25 cellular contexts compared by ENCODE assay signal in genomic region chr4:137923494-137923893, GRCh38.
DNase-seq lines count a peak whose midpoint lies in the region; ATAC-seq and TF ChIP-seq lines count a peak whose summit lies in the region.
"Had no signal": no experiment of that assay in that cellular context is flagged by ENCODE, and none has a peak within 500 bp of the region (broad histone marks: within the 10 kb centered on the region; RNA-seq: fewer than 3 reads in every experiment).

No MANE protein-coding gene starts in this region.

- TF ChIP-seq CTCF in OCI-LY3 (IDR thresholded peaks at IDR 0.05; ENCODE audit: low read depth, low read length) (no peak), Caco-2 (IDR thresholded peaks at IDR 0.05; ENCODE audit: insufficient read depth in 1 of 2, low read depth in 1 of 2, low read length in 1 of 2, severe bottlenecking in 1 of 2, unreplicated experiment in 1 of 2) (no peak)

- CTCF ChIA-PET in Caco-2 (lab: Charles Lee), result no interaction called here

- POLR2A ChIA-PET in Caco-2 (lab: Charles Lee), result no interaction called here

- peak overlapping the region; percentile 12; the same call in 1 of the 2 replicates for H2AFZ ChIP-seq in OCI-LY3 (ENCODE audit: low read depth, low read length)

- no peak overlapping the region for H3K27ac Mint-ChIP-seq in Caco-2 (ENCODE audit: unreplicated experiment)
- H3K27ac Mint-ChIP-seq: IgD-negative memory B cell; natural killer cell; T-helper 1 cell treated with Interleukin-12 subunit alpha and Interleukin-12 subunit beta and Interleukin-4 antibody, amounts not matched to agents 30 μg/mL and 1 μg/mL, for 36 hours had no signal

- no peaks in the 10 kb centered on the region for H3K36me3 Mint-ChIP-seq in Caco-2 (ENCODE audit: insufficient read depth, unreplicated experiment)
- H3K36me3 Mint-ChIP-seq: IgD-negative memory B cell, natural killer cell had no signal

- no peaks in the 10 kb centered on the region for H3K4me1 Mint-ChIP-seq in Caco-2 (ENCODE audit: low read depth, unreplicated experiment)
- H3K4me1 Mint-ChIP-seq: natural killer cell had no signal

- ATAC-seq in GM18502 (IDR thresholded peaks at IDR 0.05; ENCODE audit: poor library complexity, unreplicated experiment) (peak; percentile 73), GM19463 (IDR thresholded peaks at IDR 0.05; ENCODE audit: unreplicated experiment) (peak; percentile 52), HG03175 (IDR thresholded peaks at IDR 0.05; ENCODE audit: unreplicated experiment) (peak; percentile 74), aorta (ENCODE audit: low FRiP score) (no peak)
- ATAC-seq: natural killer cell, pancreas, sciatic nerve had no signal

- no TSS peak for BruUV-seq in Caco-2 (replicated peaks; lab: Mats Ljungman, UMichigan)

- no peak overlapping the region for H3K27ac ChIP-seq in OCI-LY3 (ENCODE audit: low read length)
- H3K27ac ChIP-seq in aorta (ENCODE audit: low read depth in 1 of 2, low read length in 2 of 2), result no peak overlapping the region
- H3K27ac ChIP-seq: BLaER1 treated with 17β-estradiol and CSF1 and Interleukin-3, amounts not matched to agents 10 nM and 100 nM; colonic mucosa; pancreas; Peyer's patch; SJSA1; WERI-Rb-1 had no signal

- WGBS in aorta, 2 donors, result 84 to 90% methylated on average over 3 of the region's 3 CpGs

- H3K4me1 ChIP-seq in OCI-LY3 (ENCODE audit: low read length), result no peaks in the 10 kb centered on the region
- H3K4me1 ChIP-seq in Caco-2, result no peaks in the 10 kb centered on the region
- no peaks in the 10 kb centered on the region for H3K4me1 ChIP-seq in aorta (ENCODE audit: control insufficient read depth in 1 of 2, insufficient read depth in 2 of 2, low read length in 2 of 2)
- H3K4me1 ChIP-seq: BLaER1 treated with 17β-estradiol and CSF1 and Interleukin-3, amounts not matched to agents 10 nM and 100 nM; colonic mucosa; pancreas; Peyer's patch; SJSA1 had no signal

- H3K9me3 ChIP-seq in OCI-LY3 (ENCODE audit: insufficient read depth, low read length), result no peaks in the 10 kb centered on the region
- no peaks in the 10 kb centered on the region for H3K9me3 ChIP-seq in Caco-2
- no peaks in the 10 kb centered on the region for H3K9me3 ChIP-seq in aorta (ENCODE audit: control insufficient read depth, low read length)
- H3K9me3 ChIP-seq: colonic mucosa, pancreas, Peyer's patch, SJSA1 had no signal

- H4K20me1 ChIP-seq in OCI-LY3 (ENCODE audit: insufficient read depth, low read length), result no peaks in the 10 kb centered on the region
- H4K20me1 ChIP-seq: BLaER1 treated with 17β-estradiol and CSF1 and Interleukin-3, amounts not matched to agents 10 nM and 100 nM had no signal

- no peaks in the 10 kb centered on the region for H3K79me2 ChIP-seq in OCI-LY3 (ENCODE audit: low read length)

- H3K4me2 ChIP-seq in OCI-LY3 (ENCODE audit: low read length), result no peak overlapping the region
- H3K4me2 ChIP-seq: BLaER1 treated with 17β-estradiol and CSF1 and Interleukin-3, amounts not matched to agents 10 nM and 100 nM had no signal

- H3K9me3 Mint-ChIP-seq in Caco-2 (ENCODE audit: unreplicated experiment), result no peaks in the 10 kb centered on the region

- intact Hi-C loops in Caco-2 (cut with micrococcal nuclease; ENCODE audit: unreplicated experiment) (no loop called here), aorta (cut with DNase I) (no loop called here)

- no peaks in the 10 kb centered on the region for H3K27me3 ChIP-seq in OCI-LY3 (ENCODE audit: low read depth, low read length)
- H3K27me3 ChIP-seq in Caco-2 (replicated peaks; ENCODE audit: control insufficient read depth, insufficient read depth, low read length), result no peaks in the 10 kb centered on the region
- H3K27me3 ChIP-seq in aorta (ENCODE audit: control insufficient read depth in 1 of 2, insufficient read depth in 2 of 2, low read length in 1 of 2), result no peaks in the 10 kb centered on the region
- H3K27me3 ChIP-seq: BLaER1 treated with 17β-estradiol and CSF1 and Interleukin-3, amounts not matched to agents 10 nM and 100 nM; colonic mucosa; pancreas; Peyer's patch; SJSA1 had no signal

- H3K27me3 Mint-ChIP-seq in Caco-2 (ENCODE audit: insufficient read depth, unreplicated experiment), result peaks cover 2% of the 10 kb centered on the region
- H3K27me3 Mint-ChIP-seq: IgD-negative memory B cell had no signal

- H3K4me3 ChIP-seq in OCI-LY3 (ENCODE audit: low read length) (no peak overlapping the region), Caco-2 (ENCODE audit: low read depth, low read length) (no peak overlapping the region), aorta (ENCODE audit: low read length in 2 of 2) (no peak overlapping the region)
- H3K4me3 ChIP-seq: BLaER1 treated with 17β-estradiol and CSF1 and Interleukin-3, amounts not matched to agents 10 nM and 100 nM; colonic mucosa; pancreas; Peyer's patch; SJSA1 had no signal

- H3K9ac ChIP-seq in OCI-LY3 (ENCODE audit: low read length), result no peak overlapping the region
- H3K9ac ChIP-seq: BLaER1 treated with 17β-estradiol and CSF1 and Interleukin-3, amounts not matched to agents 10 nM and 100 nM had no signal

- no peak overlapping the region for H3K4me3 Mint-ChIP-seq in Caco-2 (ENCODE audit: unreplicated experiment)
- H3K4me3 Mint-ChIP-seq: IgD-negative memory B cell; natural killer cell; T-helper 1 cell treated with Interleukin-12 subunit alpha and Interleukin-12 subunit beta and Interleukin-4 antibody, amounts not matched to agents 30 μg/mL and 1 μg/mL, for 36 hours had no signal

- DNase-seq in Caco-2 (no peak), AG08395 (ENCODE audit: low spot score) (no peak), foreskin melanocyte (no peak), aorta (no peak)
- DNase-seq: activated CD8-positive, alpha-beta memory T cell treated with anti-CD3 and anti-CD28 coated beads, Interleukin-2, amount 50 U/mL, for 48 hours; activated effector memory CD4-positive, alpha-beta T cell treated with Interleukin-2 at 50 U/mL for 16 hours; Calu3; colonic mucosa; natural killer cell; NCI-H187 treated with DMSO at 0.1 percent for 48 hours; NCI-H226; NCI-H82; pancreas; Peyer's patch; substantia nigra; WERI-Rb-1 had no signal

- H3K36me3 ChIP-seq in OCI-LY3 (replicated peaks; ENCODE audit: low read depth, low read length), result no peaks in the 10 kb centered on the region
- no peaks in the 10 kb centered on the region for H3K36me3 ChIP-seq in Caco-2 (ENCODE audit: control insufficient read depth, insufficient read depth, low read length)
- H3K36me3 ChIP-seq in aorta (ENCODE audit: control insufficient read depth in 1 of 2, insufficient read depth in 2 of 2, low read length in 1 of 2), result no peaks in the 10 kb centered on the region
- H3K36me3 ChIP-seq: BLaER1 treated with 17β-estradiol and CSF1 and Interleukin-3, amounts not matched to agents 10 nM and 100 nM; colonic mucosa; pancreas; Peyer's patch; SJSA1; WERI-Rb-1 had no signal
